In genomic region chr7:65981965-65982792, GRCh38 we compare ENCODE assay signal across 8 cellular contexts. TPM values are rescaled to one million over a fixed set of nuclear protein-coding genes. Genes with fewer than 3 reads are reported as not detected.
DNase-seq lines count a peak whose midpoint lies in the region; ATAC-seq and TF ChIP-seq lines count a peak whose summit lies in the region.

Gene GUSB (minus strand): TSS chr7:65982213. CDS start chr7:65982183, 30 bp downstream.

- H3K27ac Mint-ChIP-seq in CD4-positive, CD25-positive, alpha-beta regulatory T cell = peak within 1 kb of the TSS in 2 of 3 donors; percentile 88 to 93
- H3K27ac Mint-ChIP-seq in activated CD4-positive, alpha-beta memory T cell treated with anti-CD3 and anti-CD28 coated beads for 36 hours = peak within 1 kb of the TSS; percentile 90

- POLR2A ChIA-PET in activated CD4-positive, alpha-beta memory T cell treated with anti-CD3 and anti-CD28 coated beads for 36 hours (lab: Charles Lee) = interaction anchor here (0.7 to 1.1 kb wide), 2 partner anchors 93 to 878 kb away, joined by 3 read pairs; no protein-coding TSS in a partner anchor

- peak; percentile 89 for ATAC-seq in CD4-positive, CD25-positive, alpha-beta regulatory T cell (ENCODE audit: low read depth in 2 of 2)
- ATAC-seq in GM19452 (IDR thresholded peaks at IDR 0.05; ENCODE audit: unreplicated experiment) = peak; percentile 74

- no peak for TF ChIP-seq CTCF in liver (IDR thresholded peaks at IDR 0.05; ENCODE audit: low read depth, low read length, missing input control)

- no peaks in the 10 kb centered on the region for H3K9me3 Mint-ChIP-seq in CD4-positive, CD25-positive, alpha-beta regulatory T cell
- no peaks in the 10 kb centered on the region for H3K9me3 Mint-ChIP-seq in activated CD4-positive, alpha-beta memory T cell treated with anti-CD3 and anti-CD28 coated beads for 36 hours

- H3K4me1 Mint-ChIP-seq in CD4-positive, CD25-positive, alpha-beta regulatory T cell = peaks cover 0 to 15% (median 10%) of the 10 kb centered on the region in 4 donors
- peaks cover 11% of the 10 kb centered on the region for H3K4me1 Mint-ChIP-seq in activated CD4-positive, alpha-beta memory T cell treated with anti-CD3 and anti-CD28 coated beads for 36 hours (ENCODE audit: low read depth)

- H3K27me3 Mint-ChIP-seq in CD4-positive, CD25-positive, alpha-beta regulatory T cell = no peaks in the 10 kb centered on the region
- no peaks in the 10 kb centered on the region for H3K27me3 Mint-ChIP-seq in activated CD4-positive, alpha-beta memory T cell treated with anti-CD3 and anti-CD28 coated beads for 36 hours

- H3K27me3 ChIP-seq in CD4-positive, CD25-positive, alpha-beta regulatory T cell (ENCODE audit: control insufficient read depth, insufficient read depth, low read length) = no peaks in the 10 kb centered on the region
- H3K27me3 ChIP-seq in liver (ENCODE audit: control insufficient read depth in 4 of 4, insufficient read depth in 4 of 4, low read length in 3 of 4) = no peaks in the 10 kb centered on the region

- peak; percentile 46 to 57 for TF ChIP-seq RAD21 in liver (IDR thresholded peaks at IDR 0.05)

- peak within 1 kb of the TSS; percentile 54 to 85 for H3K9ac ChIP-seq in liver (ENCODE audit: low read depth in 1 of 2, low read length in 2 of 2)

- peaks cover 4% of the 10 kb centered on the region for H3K36me3 ChIP-seq in CD4-positive, CD25-positive, alpha-beta regulatory T cell (ENCODE audit: control insufficient read depth, insufficient read depth, low read length)
- peaks cover 2 to 12% (median 5%) of the 10 kb centered on the region in 4 donors for H3K36me3 ChIP-seq in liver (ENCODE audit: control insufficient read depth in 4 of 4, insufficient read depth in 3 of 4, low read depth in 1 of 4, low read length in 3 of 4)

- peak within 1 kb of the TSS; percentile 67 for H3K27ac ChIP-seq in CD4-positive, CD25-positive, alpha-beta regulatory T cell (ENCODE audit: insufficient read depth, low read length, poor library complexity, severe bottlenecking)
- H3K27ac ChIP-seq in liver (ENCODE audit: low read depth in 1 of 2, low read length in 2 of 2) = peak within 1 kb of the TSS; percentile 74 to 82

- CTCF ChIA-PET in activated CD4-positive, alpha-beta memory T cell treated with anti-CD3 and anti-CD28 coated beads for 36 hours (lab: Charles Lee) = interaction anchor here (0.7 kb wide), 1 partner anchor 208 kb away, joined by 3 read pairs; no protein-coding TSS in a partner anchor

- DNase-seq in CD4-positive, CD25-positive, alpha-beta regulatory T cell = peak; percentile 82 to 93 (median 85)
- peak; percentile 91 for DNase-seq in HK-2 (ENCODE audit: unreplicated experiment)
- peak; percentile 63 for DNase-seq in NCI-H82 treated with DMSO at 0.1 percent for 48 hours (lab: John Stamatoyannopoulos, UW; ENCODE audit: unreplicated experiment)
- peak; percentile 93 for DNase-seq in activated CD4-positive, alpha-beta memory T cell treated with anti-CD3 and anti-CD28 coated beads for 36 hours
- peak; percentile 84 to 91 for DNase-seq in dermis microvascular lymphatic vessel endothelial cell (ENCODE audit: low read depth in 2 of 2)
- peak; percentile 91 for DNase-seq in stimulated activated CD4-positive, alpha-beta T cell treated with anti-CD3 and anti-CD28 coated beads, Interleukin-4, amount 100 ng/mL, for 1 hour

- 4% methylated on average over 62 of the region's 62 CpGs for WGBS in liver

- no peaks in the 10 kb centered on the region for H3K9me3 ChIP-seq in CD4-positive, CD25-positive, alpha-beta regulatory T cell (ENCODE audit: control insufficient read depth in 2 of 2, low read length in 2 of 2)
- no peaks in the 10 kb centered on the region for H3K9me3 ChIP-seq in liver (ENCODE audit: control insufficient read depth in 4 of 4, low read length in 3 of 4)

- H3K4me1 ChIP-seq in CD4-positive, CD25-positive, alpha-beta regulatory T cell (ENCODE audit: control insufficient read depth, insufficient read depth, low read length, poor library complexity, severe bottlenecking) = peaks cover 21% of the 10 kb centered on the region
- peaks cover 0 to 17% (median 9%) of the 10 kb centered on the region in 4 donors for H3K4me1 ChIP-seq in liver (ENCODE audit: control insufficient read depth in 4 of 4, insufficient read depth in 4 of 4, low read length in 3 of 4)

- peaks cover 3% of the 10 kb centered on the region for H3K36me3 Mint-ChIP-seq in CD4-positive, CD25-positive, alpha-beta regulatory T cell
- H3K36me3 Mint-ChIP-seq in activated CD4-positive, alpha-beta memory T cell treated with anti-CD3 and anti-CD28 coated beads for 36 hours = peaks cover 10% of the 10 kb centered on the region

- intact Hi-C loops in activated CD4-positive, alpha-beta memory T cell treated with anti-CD3 and anti-CD28 coated beads for 36 hours (cut with micrococcal nuclease) = loop anchor here (2.0 to 10.0 kb wide), 7 partner anchors 95 to 510 kb away; partner anchors contain the start of genes ASL, CRCP and VKORC1L1

- peak within 1 kb of the TSS; percentile 85 to 96 (median 92) for H3K4me3 Mint-ChIP-seq in CD4-positive, CD25-positive, alpha-beta regulatory T cell
- peak within 1 kb of the TSS; percentile 86 for H3K4me3 Mint-ChIP-seq in activated CD4-positive, alpha-beta memory T cell treated with anti-CD3 and anti-CD28 coated beads for 36 hours

- H3K4me3 ChIP-seq in CD4-positive, CD25-positive, alpha-beta regulatory T cell (ENCODE audit: low read depth, low read length) = peak within 1 kb of the TSS; percentile 66
- peak within 1 kb of the TSS; percentile 78 to 94 (median 92) for H3K4me3 ChIP-seq in liver (ENCODE audit: low read depth in 1 of 3, low read length in 3 of 3)

TF ChIP-seq in liver, 16 proteins besides CTCF, POLR2A, EP300 and RAD21 (continues in another document):
- TF ChIP-seq SP1 (IDR thresholded peaks at IDR 0.05) (peak; percentile 28), YY1 (IDR thresholded peaks at IDR 0.05) (peak; percentile 99), HNF4G (IDR thresholded peaks at IDR 0.05) (no peak), FOXA1 (IDR thresholded peaks at IDR 0.05) (no peak), NR2F2 (IDR thresholded peaks at IDR 0.05) (peak; percentile 20), EGR1 (IDR thresholded peaks at IDR 0.05; ENCODE audit: low read depth in 2 of 2) (no peak), FOXA2 (IDR thresholded peaks at IDR 0.05) (no peak), JUND (IDR thresholded peaks at IDR 0.05) (no peak), RXRA (IDR thresholded peaks at IDR 0.05) (peak in 1 of 2 donors; percentile 8), GABPA (IDR thresholded peaks at IDR 0.05 in 1 of 2, conservative IDR thresholded peaks at IDR 0.05 in 1 of 2) (peak in 1 of 2 donors; percentile 40), MAX (IDR thresholded peaks at IDR 0.05) (no peak), HNF4A (conservative IDR thresholded peaks at IDR 0.05) (no peak)
- TF ChIP-seq, protein P1, sequence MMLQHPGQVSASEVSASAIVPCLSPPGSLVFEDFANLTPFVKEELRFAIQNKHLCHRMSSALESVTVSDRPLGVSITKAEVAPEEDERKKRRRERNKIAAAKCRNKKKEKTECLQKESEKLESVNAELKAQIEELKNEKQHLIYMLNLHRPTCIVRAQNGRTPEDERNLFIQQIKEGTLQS (IDR thresholded peaks at IDR 0.05) = no peak
- TF ChIP-seq, protein P2, sequence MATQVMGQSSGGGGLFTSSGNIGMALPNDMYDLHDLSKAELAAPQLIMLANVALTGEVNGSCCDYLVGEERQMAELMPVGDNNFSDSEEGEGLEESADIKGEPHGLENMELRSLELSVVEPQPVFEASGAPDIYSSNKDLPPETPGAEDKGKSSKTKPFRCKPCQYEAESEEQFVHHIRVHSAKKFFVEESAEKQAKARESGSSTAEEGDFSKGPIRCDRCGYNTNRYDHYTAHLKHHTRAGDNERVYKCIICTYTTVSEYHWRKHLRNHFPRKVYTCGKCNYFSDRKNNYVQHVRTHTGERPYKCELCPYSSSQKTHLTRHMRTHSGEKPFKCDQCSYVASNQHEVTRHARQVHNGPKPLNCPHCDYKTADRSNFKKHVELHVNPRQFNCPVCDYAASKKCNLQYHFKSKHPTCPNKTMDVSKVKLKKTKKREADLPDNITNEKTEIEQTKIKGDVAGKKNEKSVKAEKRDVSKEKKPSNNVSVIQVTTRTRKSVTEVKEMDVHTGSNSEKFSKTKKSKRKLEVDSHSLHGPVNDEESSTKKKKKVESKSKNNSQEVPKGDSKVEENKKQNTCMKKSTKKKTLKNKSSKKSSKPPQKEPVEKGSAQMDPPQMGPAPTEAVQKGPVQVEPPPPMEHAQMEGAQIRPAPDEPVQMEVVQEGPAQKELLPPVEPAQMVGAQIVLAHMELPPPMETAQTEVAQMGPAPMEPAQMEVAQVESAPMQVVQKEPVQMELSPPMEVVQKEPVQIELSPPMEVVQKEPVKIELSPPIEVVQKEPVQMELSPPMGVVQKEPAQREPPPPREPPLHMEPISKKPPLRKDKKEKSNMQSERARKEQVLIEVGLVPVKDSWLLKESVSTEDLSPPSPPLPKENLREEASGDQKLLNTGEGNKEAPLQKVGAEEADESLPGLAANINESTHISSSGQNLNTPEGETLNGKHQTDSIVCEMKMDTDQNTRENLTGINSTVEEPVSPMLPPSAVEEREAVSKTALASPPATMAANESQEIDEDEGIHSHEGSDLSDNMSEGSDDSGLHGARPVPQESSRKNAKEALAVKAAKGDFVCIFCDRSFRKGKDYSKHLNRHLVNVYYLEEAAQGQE (IDR thresholded peaks at IDR 0.05) = peak; percentile 16

RNA-seq across cellular contexts. Expression of gene GUSB, which starts in this region (rescaled TPM):
- total RNA-seq in CD4-positive, CD25-positive, alpha-beta regulatory T cell = 39.9 TPM
- polyA plus RNA-seq in CD4-positive, CD25-positive, alpha-beta regulatory T cell = 10 to 100 TPM; 43.6 to 66.4 (median 57.1) TPM
- 10 to 100 TPM; 53.1 to 56.6 TPM for total RNA-seq in activated CD4-positive, alpha-beta memory T cell treated with anti-CD3 and anti-CD28 coated beads for 36 hours
- total RNA-seq in dermis microvascular lymphatic vessel endothelial cell (37.7 and 83.2 TPM in 2 replicates), liver (10 to 100 TPM; 45.2 to 45.7 TPM)
- polyA plus RNA-seq in liver = 10 to 100 TPM; 60.4 to 94.7 TPM

Comparison
In these comparisons a context has a peak if more than half of its experiments do, and no peak if none do; other contexts are left out.
1. Peak in every context shown above with its lines: DNase-seq, ATAC-seq, H3K4me3 ChIP-seq and H3K27ac ChIP-seq.